1 cellular context compared by ENCODE assay signal in the genomic region with DNA sequence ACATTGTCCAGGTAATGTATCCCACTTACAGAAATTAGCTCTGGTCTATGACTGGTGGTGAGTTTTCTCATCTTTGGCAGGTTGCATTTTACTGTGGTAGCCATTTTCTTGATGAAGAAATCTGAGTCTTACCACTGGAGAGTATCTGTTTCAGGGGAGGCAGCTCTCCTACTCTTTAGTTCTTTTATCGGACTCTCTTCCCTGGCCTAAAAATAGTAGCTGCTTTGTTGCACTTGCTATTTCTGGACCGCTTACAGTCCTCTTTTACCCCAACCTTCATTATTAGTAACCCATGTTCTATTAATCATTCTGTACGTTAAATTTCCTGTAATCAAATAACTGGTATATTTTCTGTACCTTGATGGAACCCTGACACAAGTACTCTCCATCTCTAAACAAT.
TF ChIP-seq lines count a peak whose summit lies in the region.

No MANE protein-coding gene starts in this region.

TF ChIP-seq in GM23338, 12 proteins besides CTCF, POLR2A, EP300 and RAD21 (continued from another document):
- TF ChIP-seq ZNF462 (CRISPR knock-in tag; IDR thresholded peaks at IDR 0.05): no peak
- TF ChIP-seq CREB1 (CRISPR knock-in tag; IDR thresholded peaks at IDR 0.05; ENCODE audit: low read depth): no peak
- no peak for TF ChIP-seq POLR2AphosphoS5 (IDR thresholded peaks at IDR 0.05; ENCODE audit: low read depth)
